ENCODE assay signal across 17 cellular contexts in genomic region chr2:88746929-88747490, GRCh38. TPM values are rescaled to one million over a fixed set of nuclear protein-coding genes. Genes with fewer than 3 reads are reported as not detected.
DNase-seq lines count a peak whose midpoint lies in the region; ATAC-seq, FAIRE-seq and TF ChIP-seq lines count a peak whose summit lies in the region.
"Had no signal": no experiment of that assay in that cellular context is flagged by ENCODE, and none has a peak within 500 bp of the region (broad histone marks: within the 10 kb centered on the region; RNA-seq: fewer than 3 reads in every experiment).

No MANE protein-coding gene starts in this region.

- H3K4me1 ChIP-seq in naive thymus-derived CD4-positive, alpha-beta T cell (ENCODE audit: control insufficient read depth in 2 of 2, insufficient read depth in 2 of 2, low read length in 2 of 2), result peaks cover 0 to 35% of the 10 kb centered on the region in 2 donors
- no peaks in the 10 kb centered on the region for H3K4me1 ChIP-seq in pancreas

- no peak for DNase-seq in activated naive CD4-positive, alpha-beta T cell treated with anti-CD3 and anti-CD28 coated beads, Interleukin-2, amount 10 ng/mL, durations not matched to agents 7 days and 5 days
- DNase-seq in activated naive CD4-positive, alpha-beta T cell treated with Interleukin-2 at 50 U/mL for 16 hours, result no peak
- peak; percentile 7 for DNase-seq in GDM1 (lab: John Stamatoyannopoulos, UW)
- DNase-seq in epithelial cell of prostate (ENCODE audit: low read depth, low spot score), result no peak
- DNase-seq in naive thymus-derived CD4-positive, alpha-beta T cell, result no peak
- no peak for DNase-seq in NCI-H2227 (lab: John Stamatoyannopoulos, UW; ENCODE audit: unreplicated experiment)
- no peak for DNase-seq in pancreas
- DNase-seq: CD8-positive, alpha-beta memory T cell; KG1; MV-4-11; NCI-H1694 treated with DMSO at 0.1 percent for 48 hours; NCI-H510A treated with DMSO at 0.1 percent for 48 hours; NCI-H774; SHP77 treated with DMSO at 0.1 percent for 48 hours had no signal

- H3K9me3 Mint-ChIP-seq in activated naive CD4-positive, alpha-beta T cell treated with anti-CD3 and anti-CD28 coated beads, Interleukin-2, amount 10 ng/mL, durations not matched to agents 7 days and 5 days, result peaks cover 42% of the 10 kb centered on the region
- peaks cover 5 to 60% (median 21%) of the 10 kb centered on the region in 11 donors for H3K9me3 Mint-ChIP-seq in naive thymus-derived CD4-positive, alpha-beta T cell

- no peak for TF ChIP-seq CTCF in pancreas (IDR thresholded peaks at IDR 0.05)

- POLR2A ChIA-PET in naive thymus-derived CD4-positive, alpha-beta T cell (lab: Charles Lee), result no interaction called here

- peaks cover 0 to 17% (median 4%) of the 10 kb centered on the region in 3 experiments for H3K9me3 ChIP-seq in naive thymus-derived CD4-positive, alpha-beta T cell (ENCODE audit: control insufficient read depth in 2 of 3, low read length in 3 of 3)
- no peaks in the 10 kb centered on the region for H3K9me3 ChIP-seq in pancreas

- peaks cover 4 to 31% (median 7%) of the 10 kb centered on the region in 3 experiments for H3K36me3 ChIP-seq in naive thymus-derived CD4-positive, alpha-beta T cell (ENCODE audit: control insufficient read depth in 2 of 3, insufficient read depth in 3 of 3, low read length in 3 of 3)
- peaks cover 0 to 25% (median 21%) of the 10 kb centered on the region in 3 donors for H3K36me3 ChIP-seq in pancreas

- 96 to 99% methylated on average over 6 of the region's 6 CpGs for WGBS in pancreas, 2 donors

- intact Hi-C loops in naive thymus-derived CD4-positive, alpha-beta T cell (cut with micrococcal nuclease), result no loop called here
- intact Hi-C loops in pancreas (cut with DNase I), result no loop called here

- H3K27me3 ChIP-seq in naive thymus-derived CD4-positive, alpha-beta T cell (ENCODE audit: control insufficient read depth in 2 of 2, insufficient read depth in 2 of 2, low read length in 2 of 2), result no peaks in the 10 kb centered on the region
- H3K27me3 ChIP-seq in pancreas, result no peaks in the 10 kb centered on the region

- peaks cover 50% of the 10 kb centered on the region for H3K4me1 Mint-ChIP-seq in activated naive CD4-positive, alpha-beta T cell treated with anti-CD3 and anti-CD28 coated beads, Interleukin-2, amount 10 ng/mL, durations not matched to agents 7 days and 5 days
- H3K4me1 Mint-ChIP-seq in naive thymus-derived CD4-positive, alpha-beta T cell, result peaks cover 12 to 70% (median 64%) of the 10 kb centered on the region in 7 donors

- no peak overlapping the region for H3K4me3 ChIP-seq in naive thymus-derived CD4-positive, alpha-beta T cell (ENCODE audit: low read length)
- no peak overlapping the region for H3K4me3 ChIP-seq in pancreas

- ATAC-seq in naive thymus-derived CD4-positive, alpha-beta T cell, result no peak
- ATAC-seq in SK-N-SH treated with all-trans-retinoic acid at 6 μM for 48 hours, result no peak
- ATAC-seq in pancreas, result no peak

- H3K27ac Mint-ChIP-seq in activated naive CD4-positive, alpha-beta T cell treated with anti-CD3 and anti-CD28 coated beads, Interleukin-2, amount 10 ng/mL, durations not matched to agents 7 days and 5 days, result peak overlapping the region; percentile 12
- H3K27ac Mint-ChIP-seq in naive thymus-derived CD4-positive, alpha-beta T cell, result peak overlapping the region in 8 of 9 donors; percentile 78 to 96 (median 90)

- CTCF ChIA-PET in activated naive CD4-positive, alpha-beta T cell treated with anti-CD3 and anti-CD28 coated beads, Interleukin-2, amount 10 ng/mL, durations not matched to agents 7 days and 5 days (lab: Charles Lee), result no interaction called here
- CTCF ChIA-PET in naive thymus-derived CD4-positive, alpha-beta T cell (lab: Charles Lee), result interaction anchor here (1.7 kb wide), 1 partner anchor 13 kb away, joined by 4 read pairs; no protein-coding TSS in a partner anchor

- peak overlapping the region; percentile 35 for H3K27ac ChIP-seq in epithelial cell of prostate
- H3K27ac ChIP-seq in naive thymus-derived CD4-positive, alpha-beta T cell (ENCODE audit: low read depth, low read length), result no peak overlapping the region
- no peak overlapping the region for H3K27ac ChIP-seq in pancreas

- no peak overlapping the region for H3K4me3 Mint-ChIP-seq in activated naive CD4-positive, alpha-beta T cell treated with anti-CD3 and anti-CD28 coated beads, Interleukin-2, amount 10 ng/mL, durations not matched to agents 7 days and 5 days
- H3K4me3 Mint-ChIP-seq in naive thymus-derived CD4-positive, alpha-beta T cell, result peak overlapping the region in 6 of 10 donors; percentile 35 to 71 (median 60)
- H3K4me3 Mint-ChIP-seq: CD8-positive, alpha-beta memory T cell had no signal

- H3K36me3 Mint-ChIP-seq in activated naive CD4-positive, alpha-beta T cell treated with anti-CD3 and anti-CD28 coated beads, Interleukin-2, amount 10 ng/mL, durations not matched to agents 7 days and 5 days, result peaks cover 81% of the 10 kb centered on the region
- peaks cover 42 to 89% (median 86%) of the 10 kb centered on the region in 5 donors for H3K36me3 Mint-ChIP-seq in naive thymus-derived CD4-positive, alpha-beta T cell

- no peaks in the 10 kb centered on the region for H3K27me3 Mint-ChIP-seq in activated naive CD4-positive, alpha-beta T cell treated with anti-CD3 and anti-CD28 coated beads, Interleukin-2, amount 10 ng/mL, durations not matched to agents 7 days and 5 days
- no peaks in the 10 kb centered on the region for H3K27me3 Mint-ChIP-seq in naive thymus-derived CD4-positive, alpha-beta T cell

- FAIRE-seq in pancreas (lab: Jason Lieb, UNC), result no peak
- FAIRE-seq: A204.1, D721Med had no signal

TF ChIP-seq in SK-N-SH treated with all-trans-retinoic acid at 6 μM for 48 hours, 23 proteins besides CTCF, POLR2A, EP300 and RAD21:
- TF ChIP-seq TSHZ2 (CRISPR knock-in tag; IDR thresholded peaks at IDR 0.05), result no peak
- no peak for TF ChIP-seq GLIS3 (CRISPR knock-in tag; IDR thresholded peaks at IDR 0.05)
- no peak for TF ChIP-seq BACH2 (CRISPR knock-in tag; IDR thresholded peaks at IDR 0.05; ENCODE audit: borderline replicate concordance)
- no peak for TF ChIP-seq PPARA (CRISPR knock-in tag; IDR thresholded peaks at IDR 0.05; ENCODE audit: borderline replicate concordance)
- TF ChIP-seq RARB (CRISPR knock-in tag; IDR thresholded peaks at IDR 0.05), result no peak
- TF ChIP-seq, protein P1, sequence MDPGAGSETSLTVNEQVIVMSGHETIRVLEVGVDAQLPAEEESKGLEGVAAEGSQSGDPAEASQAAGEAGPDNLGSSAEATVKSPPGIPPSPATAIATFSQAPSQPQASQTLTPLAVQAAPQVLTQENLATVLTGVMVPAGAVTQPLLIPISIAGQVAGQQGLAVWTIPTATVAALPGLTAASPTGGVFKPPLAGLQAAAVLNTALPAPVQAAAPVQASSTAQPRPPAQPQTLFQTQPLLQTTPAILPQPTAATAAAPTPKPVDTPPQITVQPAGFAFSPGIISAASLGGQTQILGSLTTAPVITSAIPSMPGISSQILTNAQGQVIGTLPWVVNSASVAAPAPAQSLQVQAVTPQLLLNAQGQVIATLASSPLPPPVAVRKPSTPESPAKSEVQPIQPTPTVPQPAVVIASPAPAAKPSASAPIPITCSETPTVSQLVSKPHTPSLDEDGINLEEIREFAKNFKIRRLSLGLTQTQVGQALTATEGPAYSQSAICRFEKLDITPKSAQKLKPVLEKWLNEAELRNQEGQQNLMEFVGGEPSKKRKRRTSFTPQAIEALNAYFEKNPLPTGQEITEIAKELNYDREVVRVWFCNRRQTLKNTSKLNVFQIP (CRISPR knock-in tag; IDR thresholded peaks at IDR 0.05; ENCODE audit: borderline replicate concordance, low read depth), result no peak
- TF ChIP-seq ZNF8 (CRISPR knock-in tag; IDR thresholded peaks at IDR 0.05), result no peak
- TF ChIP-seq OSR1 (CRISPR knock-in tag; IDR thresholded peaks at IDR 0.05), result no peak

RNA-seq across cellular contexts. Expression of gene RPIA, which starts 55.5 kb away (rescaled TPM):
- total RNA-seq in naive thymus-derived CD4-positive, alpha-beta T cell, result 10 to 100 TPM; 16.4 to 38.4 (median 23.1) TPM
- polyA plus RNA-seq in naive thymus-derived CD4-positive, alpha-beta T cell, result 10 to 100 TPM; 60.2 to 65.3 TPM
- 10 to 100 TPM in 4 of 6 donors, 1 to 10 TPM in 2; 8.5 to 11.4 (median 10.3) TPM for total RNA-seq in pancreas
- polyA plus RNA-seq in pancreas, result 10 to 100 TPM; 10.0 to 15.4 TPM
